3 cellular contexts compared by ENCODE assay signal in the genomic region with DNA sequence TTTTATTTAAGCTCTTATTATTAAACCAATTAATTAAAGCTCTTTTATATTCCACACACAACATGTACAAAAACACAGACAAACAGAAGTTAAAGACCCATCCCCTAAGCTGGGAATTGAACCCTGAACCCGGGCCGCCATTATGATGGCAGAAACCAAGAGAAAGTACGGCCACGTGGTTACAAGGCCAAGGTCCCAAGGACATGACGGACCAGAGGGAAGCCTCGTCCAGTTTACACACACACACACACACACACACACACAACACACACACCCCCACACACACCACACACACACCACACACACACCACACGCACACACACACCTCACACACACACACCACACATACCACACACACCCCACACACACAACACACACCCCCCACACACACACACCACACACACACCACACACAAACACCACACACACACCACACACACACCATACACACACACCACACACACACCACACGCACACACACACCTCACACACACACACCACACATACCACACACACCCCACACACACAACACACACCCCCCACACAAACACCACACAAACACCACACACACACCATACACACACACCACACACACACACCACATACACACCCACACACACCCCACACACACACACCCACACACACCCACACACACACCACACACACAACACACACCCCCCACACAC. TPM values are rescaled to one million over a fixed set of nuclear protein-coding genes. Genes with fewer than 3 reads are reported as not detected.
"Had no signal": no experiment of that assay in that cellular context is flagged by ENCODE, and none has a peak within 500 bp of the region (broad histone marks: within the 10 kb centered on the region; RNA-seq: fewer than 3 reads in every experiment).

No MANE protein-coding gene starts in this region.

RNA-seq across cellular contexts. Expression of gene PKP3, which starts 44.6 kb away (rescaled TPM):
- total RNA-seq: activated CD4-positive, alpha-beta T cell treated with anti-CD3 and anti-CD28 coated beads, Interleukin-2, amount 10 ng/mL, durations not matched to agents 24 days and 14 days; activated T-helper 17 cell treated with anti-CD3 and anti-CD28 coated beads, Interleukin-2, amount 50 U/mL, for 72 hours; mononuclear cell had no signal
